ENCODE assay signal across 24 cellular contexts in the genomic region with DNA sequence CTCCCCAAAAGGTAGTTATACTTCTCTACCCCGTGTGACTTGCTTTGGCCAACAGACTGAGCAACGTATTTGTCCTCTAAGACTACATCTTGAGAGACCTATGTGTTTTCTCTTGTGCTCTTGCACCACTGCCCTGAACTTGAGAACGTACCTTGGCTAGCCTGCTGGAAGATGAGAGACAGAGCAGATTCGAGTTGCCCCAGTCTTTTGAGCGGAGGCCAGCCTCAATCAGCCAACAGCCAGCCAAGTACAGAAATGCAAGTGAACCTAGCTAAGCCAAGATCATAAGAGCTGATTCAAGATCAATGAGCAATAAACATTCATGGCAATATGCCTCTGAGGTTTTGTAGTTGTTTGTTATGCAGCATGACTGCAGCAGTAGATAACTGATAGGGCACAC.
"Had no signal": no experiment of that assay in that cellular context is flagged by ENCODE, and none has a peak within 500 bp of the region (broad histone marks: within the 10 kb centered on the region; RNA-seq: fewer than 3 reads in every experiment).

No MANE protein-coding gene starts in this region.

- H3K9me3 ChIP-seq: colonic mucosa, esophagus squamous epithelium, gastrocnemius medialis, left lung, lower lobe of right lung had no signal

- H3K4me1 Mint-ChIP-seq: naive thymus-derived CD4-positive, alpha-beta T cell had no signal

- H3K4me1 ChIP-seq: colonic mucosa, esophagus squamous epithelium, gastrocnemius medialis, heart right ventricle, left lung, lower lobe of right lung had no signal

- H3K27me3 Mint-ChIP-seq: dendritic cell treated with granulocyte-macrophage colony-stimulating factor and Interleukin-4, amounts not matched to agents 40 ng/mL and 50 ng/mL, for 4 days; effector memory CD8-positive, alpha-beta T cell; naive thymus-derived CD4-positive, alpha-beta T cell had no signal

- DNase-seq: colonic mucosa; cortex of kidney; effector CD8-positive, alpha-beta T cell; effector memory CD8-positive, alpha-beta T cell; endodermal cell; erythroblast; esophagus squamous epithelium; foreskin fibroblast; foreskin melanocyte; gastrocnemius medialis; glutamatergic neuron; head of caudate nucleus; heart right ventricle; hippocampal formation; left cardiac atrium; left lung; left ventricle myocardium superior; lower lobe of right lung; mesendoderm; midbrain; naive thymus-derived CD4-positive, alpha-beta T cell had no signal

- H3K27ac ChIP-seq: colonic mucosa, epithelial cell of prostate, esophagus squamous epithelium, gastrocnemius medialis, heart right ventricle, left lung, lower lobe of right lung had no signal

- H3K36me3 ChIP-seq: colonic mucosa, esophagus squamous epithelium, gastrocnemius medialis, heart right ventricle, left lung, lower lobe of right lung had no signal

- H3K27ac Mint-ChIP-seq: dendritic cell treated with granulocyte-macrophage colony-stimulating factor and Interleukin-4, amounts not matched to agents 40 ng/mL and 50 ng/mL, for 4 days; effector memory CD8-positive, alpha-beta T cell; endodermal cell; naive thymus-derived CD4-positive, alpha-beta T cell had no signal

- H3K27me3 ChIP-seq: colonic mucosa, esophagus squamous epithelium, gastrocnemius medialis, heart right ventricle, left lung had no signal

- H3K4me3 ChIP-seq: colonic mucosa, esophagus squamous epithelium, gastrocnemius medialis, heart right ventricle, left lung, lower lobe of right lung had no signal

- H3K4me3 Mint-ChIP-seq: dendritic cell treated with granulocyte-macrophage colony-stimulating factor and Interleukin-4, amounts not matched to agents 40 ng/mL and 50 ng/mL, for 4 days; effector memory CD8-positive, alpha-beta T cell; endodermal cell; naive thymus-derived CD4-positive, alpha-beta T cell had no signal

- H3K36me3 Mint-ChIP-seq: naive thymus-derived CD4-positive, alpha-beta T cell had no signal

- ATAC-seq: effector memory CD8-positive, alpha-beta T cell; esophagus mucosa; gastrocnemius medialis; heart right ventricle; left cardiac atrium; left lung; left ventricle myocardium superior; lower lobe of right lung; naive thymus-derived CD4-positive, alpha-beta T cell had no signal
